ENCODE assay signal across 8 cellular contexts in the genomic region with DNA sequence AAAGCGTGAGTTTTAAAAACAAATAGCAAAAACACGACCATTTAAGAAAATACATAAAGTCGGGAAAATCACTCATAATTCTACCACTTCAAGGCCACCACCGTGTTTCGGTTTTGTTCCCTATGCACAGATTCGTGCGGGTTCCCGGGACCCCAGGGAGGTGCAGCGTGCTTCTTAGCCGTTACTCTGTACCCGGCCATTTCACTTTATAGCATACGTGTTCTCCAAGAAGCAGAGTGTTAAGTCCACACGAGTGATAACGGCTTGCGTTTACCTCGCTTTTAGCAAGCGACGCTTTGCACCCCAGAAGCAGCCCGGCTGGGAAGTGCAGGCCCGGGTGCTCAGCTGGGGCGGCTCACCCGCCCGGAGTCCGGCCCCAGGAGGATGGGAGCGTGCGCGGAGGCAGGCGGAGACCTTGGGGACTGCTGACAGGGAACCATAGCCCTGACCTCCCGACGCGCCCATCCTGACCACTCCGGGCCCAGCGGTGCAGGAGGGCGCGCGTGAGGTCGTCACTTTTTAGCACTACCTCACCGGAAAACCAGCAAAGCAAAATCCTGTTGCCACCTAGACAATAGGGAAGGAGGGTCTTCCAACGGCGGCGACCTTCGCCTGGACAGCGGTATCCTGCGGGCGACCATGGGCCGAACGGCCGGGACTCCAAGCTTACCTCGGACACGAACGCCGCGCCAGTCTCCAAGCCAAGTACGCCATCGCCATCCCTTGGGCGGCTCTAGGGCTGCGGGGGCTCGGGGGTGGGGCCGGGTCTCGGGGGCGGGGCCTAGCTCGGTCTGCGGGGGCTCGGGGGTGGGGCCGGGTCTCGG. TPM values are rescaled to one million over a fixed set of nuclear protein-coding genes. Genes with fewer than 3 reads are reported as not detected.
A peak's percentile ranks its signal among the peaks of the same experiment; 100 is the strongest.
DNase-seq lines count a peak whose midpoint lies in the region; ATAC-seq and TF ChIP-seq lines count a peak whose summit lies in the region.

A gene with protein sequence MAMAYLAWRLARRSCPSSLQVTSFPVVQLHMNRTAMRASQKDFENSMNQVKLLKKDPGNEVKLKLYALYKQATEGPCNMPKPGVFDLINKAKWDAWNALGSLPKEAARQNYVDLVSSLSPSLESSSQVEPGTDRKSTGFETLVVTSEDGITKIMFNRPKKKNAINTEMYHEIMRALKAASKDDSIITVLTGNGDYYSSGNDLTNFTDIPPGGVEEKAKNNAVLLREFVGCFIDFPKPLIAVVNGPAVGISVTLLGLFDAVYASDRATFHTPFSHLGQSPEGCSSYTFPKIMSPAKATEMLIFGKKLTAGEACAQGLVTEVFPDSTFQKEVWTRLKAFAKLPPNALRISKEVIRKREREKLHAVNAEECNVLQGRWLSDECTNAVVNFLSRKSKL (minus strand): TSS at position 735 of the 824 bp plus-strand sequence. CDS start 15 bp downstream, at position 720.

- peak within 1 kb of the TSS; percentile 95 to 99 (median 96) for H3K27ac ChIP-seq in stomach

- H3K4me3 ChIP-seq in BJ (ENCODE audit: low read depth, low read length) (peak within 1 kb of the TSS; percentile 96), stomach (peak within 1 kb of the TSS; percentile 75 to 86 (median 80))

- intact Hi-C loops in stomach (cut with DNase I; ENCODE audit: low total_unique reads): no loop called here

- POLR2A ChIA-PET in BJ (lab: Charles Lee): interaction anchor here (1.7 kb wide), 1 partner anchor 114 kb away, joined by 6 read pairs; a partner anchor contains a TSS
- POLR2A ChIA-PET in naive thymus-derived CD8-positive, alpha-beta T cell (lab: Charles Lee): interaction anchor here (0.5 to 3.0 kb wide), 11 partner anchors 9 to 1370 kb away, joined by 3 to 31 read pairs (median 6); a partner anchor contains a TSS

- WGBS in stomach, 5 donors: 0 to 1% (median 1%) methylated on average over 48 to 66 of the region's 66 CpGs

- peak within 1 kb of the TSS; percentile 87 for H3K4me3 Mint-ChIP-seq in activated T-cell treated with anti-CD3 and anti-CD28 coated beads, Interleukin-2, amount 50 U/mL, for 4 hours
- peak within 1 kb of the TSS; percentile 86 to 94 (median 92) for H3K4me3 Mint-ChIP-seq in naive thymus-derived CD8-positive, alpha-beta T cell

- H3K4me1 ChIP-seq in stomach: peaks cover 19 to 44% (median 36%) of the 10 kb centered on the region in 4 donors

- H3K27me3 Mint-ChIP-seq in activated T-cell treated with anti-CD3 and anti-CD28 coated beads, Interleukin-2, amount 50 U/mL, for 4 hours (ENCODE audit: low read depth): no peaks in the 10 kb centered on the region
- H3K27me3 Mint-ChIP-seq in naive thymus-derived CD8-positive, alpha-beta T cell: no peaks in the 10 kb centered on the region

- DNase-seq in BJ (ENCODE audit: low read depth) (no peak), NOMO-1 treated with dmso at 0.1 percent for 144 hours (lab: John Stamatoyannopoulos, UW; ENCODE audit: unreplicated experiment) (peak; percentile 67), fibroblast of peridontal ligament (ENCODE audit: extremely low read depth) (peak; percentile 38), stomach (peak; percentile 65)
- DNase-seq in activated T-cell treated with anti-CD3 and anti-CD28 coated beads, Interleukin-2, amount 50 U/mL, for 4 hours: peak; percentile 38
- peak in 4 of 10 donors; percentile 32 to 78 (median 36) for DNase-seq in naive thymus-derived CD8-positive, alpha-beta T cell

- H3K36me3 Mint-ChIP-seq in activated T-cell treated with anti-CD3 and anti-CD28 coated beads, Interleukin-2, amount 50 U/mL, for 4 hours (ENCODE audit: insufficient read depth): peaks cover 29% of the 10 kb centered on the region
- peaks cover 15 to 34% (median 21%) of the 10 kb centered on the region in 3 donors for H3K36me3 Mint-ChIP-seq in naive thymus-derived CD8-positive, alpha-beta T cell

- peak within 1 kb of the TSS; percentile 73 to 96 (median 92) for H3K27ac Mint-ChIP-seq in naive thymus-derived CD8-positive, alpha-beta T cell

- peaks cover 49% of the 10 kb centered on the region for H3K4me1 Mint-ChIP-seq in activated T-cell treated with anti-CD3 and anti-CD28 coated beads, Interleukin-2, amount 50 U/mL, for 4 hours (ENCODE audit: low read depth)
- peaks cover 14 to 46% (median 38%) of the 10 kb centered on the region in 4 donors for H3K4me1 Mint-ChIP-seq in naive thymus-derived CD8-positive, alpha-beta T cell

- H3K9me3 ChIP-seq in stomach: no peaks in the 10 kb centered on the region

- CTCF ChIA-PET in BJ (lab: Yijun Ruan, JAX): interaction anchor here (0.8 to 3.9 kb wide), 3 partner anchors 20 to 80 kb away, joined by 4 to 25 read pairs (median 4); no protein-coding TSS in a partner anchor

- no peaks in the 10 kb centered on the region for H3K27me3 ChIP-seq in BJ (ENCODE audit: control insufficient read depth, insufficient read depth, low read length)
- H3K27me3 ChIP-seq in stomach: no peaks in the 10 kb centered on the region

- peaks cover 6% of the 10 kb centered on the region for H3K9me3 Mint-ChIP-seq in activated T-cell treated with anti-CD3 and anti-CD28 coated beads, Interleukin-2, amount 50 U/mL, for 4 hours
- peaks cover 0 to 6% (median 0%) of the 10 kb centered on the region in 9 donors for H3K9me3 Mint-ChIP-seq in naive thymus-derived CD8-positive, alpha-beta T cell

- TF ChIP-seq POLR2A in GM19099 (IDR thresholded peaks at IDR 0.05; ENCODE audit: extremely low read depth, insufficient read length, low read depth): peak; percentile 43
- TF ChIP-seq POLR2A in stomach (IDR thresholded peaks at IDR 0.05): no peak

- TF ChIP-seq CTCF in BJ (IDR thresholded peaks at IDR 0.05; ENCODE audit: insufficient read depth, low read depth, low read length): no peak
- no peak for TF ChIP-seq CTCF in stomach (IDR thresholded peaks at IDR 0.05)

- no peak for TF ChIP-seq EP300 in stomach (IDR thresholded peaks at IDR 0.05)

- H3K36me3 ChIP-seq in BJ (ENCODE audit: control insufficient read depth, insufficient read depth, low read length) (peaks cover 3% of the 10 kb centered on the region), stomach (peaks cover 6 to 24% (median 22%) of the 10 kb centered on the region in 4 donors)

- peak; percentile 46 for ATAC-seq in HG03354 (IDR thresholded peaks at IDR 0.05; ENCODE audit: poor library complexity, severe bottlenecking, unreplicated experiment)
- ATAC-seq in activated T-cell treated with anti-CD3 and anti-CD28 coated beads, Interleukin-2, amount 50 U/mL, for 4 hours: peak; percentile 66 to 67
- peak; percentile 63 to 66 for ATAC-seq in naive thymus-derived CD8-positive, alpha-beta T cell

RNA-seq across cellular contexts. Expression of the gene that starts here (rescaled TPM):
- 55.3 and 72.2 TPM in 2 replicates for polyA plus RNA-seq in BJ (2011; rRNA removed)
- 24.7 and 26.6 TPM in 2 replicates for polyA minus RNA-seq in BJ (2011; rRNA and poly(A)+ RNA removed)
- 10 to 100 TPM; 12.5 to 14.2 (median 13.2) TPM for total RNA-seq in activated T-cell treated with anti-CD3 and anti-CD28 coated beads, Interleukin-2, amount 50 U/mL, for 4 hours
- 10 to 100 TPM; 61.3 to 62.4 TPM for total RNA-seq in naive thymus-derived CD8-positive, alpha-beta T cell
- polyA plus RNA-seq in naive thymus-derived CD8-positive, alpha-beta T cell: 10 to 100 TPM; 66.3 to 83.4 (median 78.5) TPM
- total RNA-seq in stomach: 100 to 1,000 TPM in 1 of 5 donors, 10 to 100 TPM in 4; 22.8 to 107 (median 45.6) TPM
- polyA plus RNA-seq in stomach: 100 to 1,000 TPM in 1 of 3 donors, 10 to 100 TPM in 2; 65.4 to 102 (median 90.9) TPM
